20 cellular contexts compared by ENCODE assay signal in the genomic region with DNA sequence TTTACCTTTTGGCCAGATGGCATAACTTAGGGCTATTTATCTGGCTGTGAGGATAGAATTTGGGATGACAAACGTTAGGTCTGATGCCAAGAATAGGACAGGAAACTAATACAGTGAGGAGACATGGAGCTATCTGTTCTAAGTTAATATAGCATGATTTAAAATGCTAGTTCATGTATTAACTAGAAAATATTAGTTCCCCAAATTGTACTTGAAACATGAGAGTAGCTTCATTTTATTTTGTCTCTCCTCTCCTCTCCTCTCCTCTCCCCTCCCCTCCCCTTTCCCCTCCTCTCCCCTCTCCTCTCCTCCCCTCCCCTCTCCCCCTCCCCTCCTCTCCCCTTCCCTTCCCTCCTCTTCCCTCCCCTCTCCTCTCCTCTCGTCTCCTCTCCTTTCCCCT.
"Had no signal": no experiment of that assay in that cellular context is flagged by ENCODE, and none has a peak within 500 bp of the region (broad histone marks: within the 10 kb centered on the region; RNA-seq: fewer than 3 reads in every experiment).

No MANE protein-coding gene starts in this region.

- H2AFZ ChIP-seq: PC-9 had no signal

- ATAC-seq: Right ventricle myocardium inferior, SK-N-SH treated with all-trans-retinoic acid at 6 μM for 48 hours had no signal

- H3K4me1 ChIP-seq: Peyer's patch had no signal

- H3K27me3 ChIP-seq: MG63, Peyer's patch, SJCRH30 had no signal

- H3K4me3 ChIP-seq: MG63, PC-9, Peyer's patch, SJCRH30 had no signal

- H3K27ac ChIP-seq: HL-60, PC-9, Peyer's patch, SJCRH30 had no signal

- H3K4me2 ChIP-seq: PC-9 had no signal

- H3K9me3 ChIP-seq: MG63, Peyer's patch, SJCRH30 had no signal

- DNase-seq: Karpas-422, KG1, MG63, NCI-H1417, NCI-H1436 treated with DMSO at 0.1 percent for 48 hours, NCI-H187 treated with DMSO at 0.1 percent for 48 hours, NCI-H2029 treated with DMSO at 0.1 percent for 48 hours, NCI-H226, NCI-H446, NCI-H510A, NCI-H82, OCI-M1, PC-9, Peyer's patch, SHP77 treated with DMSO at 0.1 percent for 48 hours, T-helper 1 cell had no signal

- H3K36me3 ChIP-seq: MG63, Peyer's patch, SJCRH30 had no signal
